8 cellular contexts compared by ENCODE assay signal in genomic region chr3:142447852-142448315, GRCh38.
DNase-seq lines count a peak whose midpoint lies in the region; ATAC-seq and FAIRE-seq lines count a peak whose summit lies in the region.

TSS of gene XRN1 (minus strand) at chr3:142448037. CDS start at chr3:142447944, 93 bp downstream.

- no peaks in the 10 kb centered on the region for H3K36me3 ChIP-seq in effector memory CD4-positive, alpha-beta T cell (ENCODE audit: control insufficient read depth, insufficient read depth, low read length)

- DNase-seq in COLO829 (ENCODE audit: low spot score) (peak; percentile 95), HTR-8/SVneo (ENCODE audit: insufficient read length, low spot score) (peak; percentile 97), NOMO-1 treated with DMSO at 0.1 percent for 48 hours (lab: John Stamatoyannopoulos, UW; ENCODE audit: unreplicated experiment) (peak; percentile 90), medulla oblongata (ENCODE audit: extremely low spot score) (peak; percentile 95)
- peak; percentile 85 to 87 for DNase-seq in activated CD8-positive, alpha-beta memory T cell treated with anti-CD3 and anti-CD28 coated beads for 4 hours (ENCODE audit: low read depth in 2 of 2)
- peak; percentile 84 to 90 (median 88) for DNase-seq in effector memory CD4-positive, alpha-beta T cell
- DNase-seq in stimulated activated CD4-positive, alpha-beta T cell treated with anti-CD3 and anti-CD28 coated beads, TNF-alpha, amount 100 ng/mL, for 48 hours (ENCODE audit: low read depth in 3 of 3) = peak; percentile 90 to 92 (median 91)

- peaks cover 25% of the 10 kb centered on the region for H3K4me1 ChIP-seq in effector memory CD4-positive, alpha-beta T cell (ENCODE audit: control insufficient read depth, insufficient read depth, low read length, poor library complexity, severe bottlenecking)

- H3K27ac ChIP-seq in effector memory CD4-positive, alpha-beta T cell (ENCODE audit: insufficient read depth, low read length, poor library complexity, severe bottlenecking) = peak within 1 kb of the TSS; percentile 96

- peak; percentile 92 for ATAC-seq in GM21360 (IDR thresholded peaks at IDR 0.05; ENCODE audit: unreplicated experiment)

- H3K9me3 ChIP-seq in effector memory CD4-positive, alpha-beta T cell (ENCODE audit: control insufficient read depth, low read length) = no peaks in the 10 kb centered on the region

- H3K4me3 ChIP-seq in effector memory CD4-positive, alpha-beta T cell (ENCODE audit: insufficient read depth, low read depth, low read length, poor library complexity, severe bottlenecking) = peak within 1 kb of the TSS; percentile 89

- FAIRE-seq in HTR-8/SVneo (lab: Jason Lieb, UNC) = peak; percentile 63

- H3K27me3 ChIP-seq in effector memory CD4-positive, alpha-beta T cell (replicated peaks; ENCODE audit: control insufficient read depth, insufficient read depth, low read length, poor library complexity, severe bottlenecking) = no peaks in the 10 kb centered on the region

Comparison
In these comparisons a context has a peak if more than half of its experiments do, and no peak if none do; other contexts are left out.
1. Peak in every context shown above with its lines: DNase-seq, ATAC-seq, H3K4me3 ChIP-seq and H3K27ac ChIP-seq.